15 cellular contexts compared by ENCODE assay signal in the genomic region with DNA sequence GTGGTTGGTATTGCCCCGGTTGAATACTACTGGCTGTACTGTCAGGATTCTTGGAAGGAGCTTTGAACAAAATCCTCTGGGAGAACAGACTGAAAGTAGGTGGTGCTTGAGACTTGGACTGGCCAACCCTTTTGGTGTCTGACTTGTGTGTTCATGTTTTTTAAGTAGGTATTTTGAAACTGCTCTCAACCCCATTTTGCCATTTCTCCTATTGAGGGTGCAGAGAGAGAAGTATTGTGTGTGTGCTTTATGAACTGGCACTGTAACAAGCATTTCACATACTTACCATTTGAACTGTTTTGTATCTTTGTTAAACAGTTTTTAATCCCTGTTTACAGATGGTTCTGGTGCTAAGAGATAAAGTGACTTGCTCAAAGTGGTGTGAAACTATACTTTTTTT. TPM values are rescaled to one million over a fixed set of nuclear protein-coding genes. Genes with fewer than 3 reads are reported as not detected.
DNase-seq lines count a peak whose midpoint lies in the region; ATAC-seq, FAIRE-seq and TF ChIP-seq lines count a peak whose summit lies in the region.
"Had no signal": no experiment of that assay in that cellular context is flagged by ENCODE, and none has a peak within 500 bp of the region (broad histone marks: within the 10 kb centered on the region; RNA-seq: fewer than 3 reads in every experiment).

No MANE protein-coding gene starts in this region.

- no peak overlapping the region for H3K9ac ChIP-seq in GM23248

- no peak for TF ChIP-seq CTCF in C4-2B (conservative IDR thresholded peaks at IDR 0.05)
- no peak for TF ChIP-seq CTCF in cardiac fibroblast (IDR thresholded peaks at IDR 0.05; ENCODE audit: low read depth, low read length)
- TF ChIP-seq CTCF in natural killer cell (IDR thresholded peaks at IDR 0.05) = no peak
- no peak for TF ChIP-seq CTCF in D721Med (IDR thresholded peaks at IDR 0.05; ENCODE audit: insufficient read depth, missing control alignments)

- H3K79me2 ChIP-seq in GM23248 (ENCODE audit: insufficient read depth) = peaks cover 100% of the 10 kb centered on the region

- H3K9me2 ChIP-seq in GM23248 (ENCODE audit: insufficient read depth) = no peaks in the 10 kb centered on the region

- no peak for FAIRE-seq in D721Med (lab: Jason Lieb, UNC)

- H3K36me3 Mint-ChIP-seq in natural killer cell = no peaks in the 10 kb centered on the region

- H4K20me1 ChIP-seq in GM23248 (ENCODE audit: insufficient read depth) = peaks cover 35% of the 10 kb centered on the region

- WGBS in GM23248 (ENCODE audit: low coverage in 1 of 2, low lambda C conversion rate in 2 of 2, missing lambda C conversion rate in 2 of 2), 2 experiments = 19 to 32% methylated on average over 1 of the region's 1 CpG

- no peaks in the 10 kb centered on the region for H3K27me3 ChIP-seq in GM23248 (replicated peaks; ENCODE audit: insufficient read depth)
- H3K27me3 ChIP-seq: SJCRH30 had no signal

- no peak for ATAC-seq in natural killer cell
- no peak for ATAC-seq in HG03139 (IDR thresholded peaks at IDR 0.05; ENCODE audit: unreplicated experiment)

- no peak overlapping the region for H3K4me2 ChIP-seq in GM23248 (ENCODE audit: unreplicated experiment)

- H3K4me1 ChIP-seq in GM23248 (ENCODE audit: insufficient read depth) = peaks cover 23% of the 10 kb centered on the region

- H3K36me3 ChIP-seq in GM23248 (ENCODE audit: low read depth) = no peaks in the 10 kb centered on the region

- H3F3A ChIP-seq in GM23248 (ENCODE audit: insufficient read depth) = peaks cover 8% of the 10 kb centered on the region; the same call in 1 of the 2 replicates

- H3K27ac ChIP-seq in C4-2B (0 out of 2 replicates have a peak overlapping the region, but pooled peaks have one; percentile 5), GM23248 (no peak overlapping the region)
- H3K27ac ChIP-seq: epithelial cell of prostate, SJCRH30 had no signal

- intact Hi-C loops in natural killer cell (cut with micrococcal nuclease) = no loop called here

- peak overlapping the region; percentile 68 to 75 for H3K27ac Mint-ChIP-seq in natural killer cell

- H3K27me3 Mint-ChIP-seq in natural killer cell (ENCODE audit: low read depth in 2 of 2) = no peaks in the 10 kb centered on the region
- H3K27me3 Mint-ChIP-seq: IgD-negative memory B cell had no signal

- no peak overlapping the region for H2AFZ ChIP-seq in GM23248

- DNase-seq in GM23248 (peak; percentile 41), cardiac fibroblast (ENCODE audit: low read depth in 2 of 2) (peak; percentile 70 to 87), natural killer cell (no peak), D721Med (ENCODE audit: insufficient read length, low spot score) (no peak), NCI-H1694 treated with DMSO at 0.1 percent for 48 hours (lab: John Stamatoyannopoulos, UW) (no peak), glomerular visceral epithelial cell (ENCODE audit: extremely low spot score) (no peak)
- DNase-seq: activated CD4-positive, alpha-beta T cell treated with anti-CD3 and anti-CD28 coated beads, Interleukin-2, amount 50 U/mL, for 48 hours; islet precursor cell; occipital lobe; SJCRH30; stimulated activated CD4-positive, alpha-beta T cell treated with anti-CD3 and anti-CD28 coated beads, Interleukin-2, amount 100 ng/mL, for 48 hours had no signal

- in situ Hi-C loops in GM23248 (cut with MboI) = no loop called here

- no peaks in the 10 kb centered on the region for H3K9me3 Mint-ChIP-seq in natural killer cell
- H3K9me3 Mint-ChIP-seq: IgD-negative memory B cell had no signal

- peaks cover 88 to 91% of the 10 kb centered on the region in 2 donors for H3K4me1 Mint-ChIP-seq in natural killer cell

- no peaks in the 10 kb centered on the region for H3K9me3 ChIP-seq in GM23248 (ENCODE audit: low read depth)
- H3K9me3 ChIP-seq: SJCRH30 had no signal

- no peak overlapping the region for H3K4me3 ChIP-seq in GM23248
- no peak overlapping the region for H3K4me3 ChIP-seq in cardiac fibroblast (replicated peaks in 1 of 2; ENCODE audit: low read depth in 2 of 2, low read length in 2 of 2)
- H3K4me3 ChIP-seq: SJCRH30 had no signal

- H3K4me3 Mint-ChIP-seq in natural killer cell = peak overlapping the region; percentile 59

RNA-seq across cellular contexts. Expression of gene ARID1A, which starts 21.3 kb away (rescaled TPM):
- total RNA-seq in GM23248 (2014; rRNA removed; shearing (Covaris generic)) = 11.6 and 13.4 TPM in 2 replicates
- polyA plus RNA-seq in GM23248 (2016; fragmentation: Nextera tagmentation; extraction: Ambion mirVana) = 8.2 and 9.4 TPM in 2 replicates
- 100 to 1,000 TPM; 199 to 214 (median 202) TPM for total RNA-seq in natural killer cell

Comparison
In these comparisons a context has a peak if more than half of its experiments do, and no peak if none do; other contexts are left out.
1. DNase-seq: peak in GM23248 (single experiment) and cardiac fibroblast (2 of 2); none in natural killer cell (single experiment), D721Med (single experiment), NCI-H1694 treated with DMSO at 0.1 percent for 48 hours (single experiment) and glomerular visceral epithelial cell (single experiment).
2. RNA of gene ARID1A, which starts 21.3 kb away (total RNA-seq): 199 to 214 TPM in natural killer cell; 11.6 to 13.4 TPM in GM23248; every median in the first group is over 10 times any median in the second.